1 cellular context compared by ENCODE assay signal in genomic region chr10:116538461-116538860, GRCh38.
TF ChIP-seq lines count a peak whose summit lies in the region.

No MANE protein-coding gene starts in this region.

TF ChIP-seq in IMR-90, 13 proteins besides CTCF, POLR2A, EP300 and RAD21 (continued from another document):
- no peak for TF ChIP-seq USF2 (IDR thresholded peaks at IDR 0.05; ENCODE audit: low read depth, low read length)
- no peak for TF ChIP-seq RCOR1 (IDR thresholded peaks at IDR 0.05; ENCODE audit: insufficient replicate concordance, low read length)
- TF ChIP-seq CEBPB (IDR thresholded peaks at IDR 0.05; ENCODE audit: low read depth, low read length), result no peak
- no peak for TF ChIP-seq SMC3 (IDR thresholded peaks at IDR 0.05; ENCODE audit: low read depth, low read length)
- TF ChIP-seq ELK1 (IDR thresholded peaks at IDR 0.05; ENCODE audit: borderline replicate concordance, low read depth, low read length), result no peak
- TF ChIP-seq MXI1 (IDR thresholded peaks at IDR 0.05; ENCODE audit: borderline replicate concordance, low read depth, low read length), result no peak
- no peak for TF ChIP-seq MAZ (IDR thresholded peaks at IDR 0.05; ENCODE audit: borderline replicate concordance, low read depth, low read length)
